ENCODE assay signal across 8 cellular contexts in the genomic region with DNA sequence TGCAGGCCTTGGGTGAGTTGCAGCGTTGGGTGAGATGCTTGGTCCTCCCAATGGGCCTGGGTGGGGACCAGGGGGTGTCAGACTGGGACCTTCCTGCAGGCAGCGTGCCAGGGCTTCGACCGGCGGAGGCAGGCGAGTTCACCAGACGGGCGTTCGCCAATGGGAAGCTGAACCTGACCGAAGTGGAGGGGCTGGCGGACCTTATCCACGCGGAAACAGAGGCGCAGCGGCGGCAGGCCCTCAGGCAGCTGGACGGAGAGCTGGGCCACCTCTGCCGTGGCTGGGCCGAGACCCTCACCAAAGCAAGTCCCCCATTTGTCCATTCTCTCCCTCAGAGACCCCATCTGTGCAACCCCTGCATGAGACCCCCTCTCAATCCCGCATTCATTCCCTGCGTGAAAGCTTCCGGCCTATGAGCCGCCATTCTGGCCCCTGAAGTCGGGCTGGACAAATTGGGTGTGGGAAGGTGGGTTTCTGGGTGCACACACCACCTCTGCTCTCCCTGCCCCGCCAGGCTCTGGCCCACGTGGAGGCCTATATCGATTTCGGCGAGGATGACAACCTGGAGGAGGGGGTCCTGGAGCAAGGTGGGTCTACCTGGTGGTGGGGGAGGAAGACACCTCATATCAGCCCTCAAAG. TPM values are rescaled to one million over a fixed set of nuclear protein-coding genes. Genes with fewer than 3 reads are reported as not detected.
DNase-seq lines count a peak whose midpoint lies in the region; ATAC-seq and TF ChIP-seq lines count a peak whose summit lies in the region.

No MANE protein-coding gene starts in this region.

- H3K9ac ChIP-seq in iPS-20b (ENCODE audit: low read depth, low read length) = peak overlapping the region; percentile 85; the same call in 1 of the 2 replicates

- no peaks in the 10 kb centered on the region for H3K27me3 Mint-ChIP-seq in activated naive CD4-positive, alpha-beta T cell treated with anti-CD3 and anti-CD28 coated beads for 36 hours (ENCODE audit: low read depth)
- no peaks in the 10 kb centered on the region for H3K27me3 Mint-ChIP-seq in activated T-helper 17 cell treated with anti-CD3 and anti-CD28 coated beads, Interleukin-2, amount 50 U/mL, for 72 hours

- peaks cover 25% of the 10 kb centered on the region for H3K4me1 Mint-ChIP-seq in activated naive CD4-positive, alpha-beta T cell treated with anti-CD3 and anti-CD28 coated beads for 36 hours (ENCODE audit: low read depth)
- H3K4me1 Mint-ChIP-seq in activated T-helper 17 cell treated with anti-CD3 and anti-CD28 coated beads, Interleukin-2, amount 50 U/mL, for 72 hours = peaks cover 17% of the 10 kb centered on the region

- no peaks in the 10 kb centered on the region for H3K9me3 Mint-ChIP-seq in activated naive CD4-positive, alpha-beta T cell treated with anti-CD3 and anti-CD28 coated beads for 36 hours
- H3K9me3 Mint-ChIP-seq in activated naive CD4-positive, alpha-beta T cell treated with anti-CD3 and anti-CD28 coated beads, Interleukin-2, amount 50 U/mL, for 72 hours = no peaks in the 10 kb centered on the region
- H3K9me3 Mint-ChIP-seq in activated T-helper 17 cell treated with anti-CD3 and anti-CD28 coated beads, Interleukin-2, amount 50 U/mL, for 72 hours = no peaks in the 10 kb centered on the region

- TF ChIP-seq CTCF in tibial artery (IDR thresholded peaks at IDR 0.05) = no peak

- no peak overlapping the region for H3K27ac Mint-ChIP-seq in activated naive CD4-positive, alpha-beta T cell treated with anti-CD3 and anti-CD28 coated beads for 36 hours
- H3K27ac Mint-ChIP-seq in activated naive CD4-positive, alpha-beta T cell treated with anti-CD3 and anti-CD28 coated beads, Interleukin-2, amount 50 U/mL, for 72 hours = peak overlapping the region in 1 of 2 donors; percentile 49
- H3K27ac Mint-ChIP-seq in activated T-helper 17 cell treated with anti-CD3 and anti-CD28 coated beads, Interleukin-2, amount 50 U/mL, for 72 hours = no peak overlapping the region

- intact Hi-C loops in activated naive CD4-positive, alpha-beta T cell treated with anti-CD3 and anti-CD28 coated beads for 36 hours (cut with micrococcal nuclease) = loop anchor here (10.0 kb wide), 1 partner anchor 416 kb away; the partner anchor contains the start of gene FCHO1
- intact Hi-C loops in tibial artery (cut with DNase I; ENCODE audit: low total_unique reads) = no loop called here

- H3K27me3 ChIP-seq in iPS-20b (ENCODE audit: insufficient read depth, low read length) (no peaks in the 10 kb centered on the region), tibial artery (no peaks in the 10 kb centered on the region)

- no peaks in the 10 kb centered on the region for H3K9me3 ChIP-seq in iPS-20b (ENCODE audit: insufficient read depth, low read depth, low read length)
- H3K9me3 ChIP-seq in tibial artery = no peaks in the 10 kb centered on the region

- H3K36me3 Mint-ChIP-seq in activated naive CD4-positive, alpha-beta T cell treated with anti-CD3 and anti-CD28 coated beads for 36 hours (ENCODE audit: low read depth) = peaks cover 9% of the 10 kb centered on the region
- H3K36me3 Mint-ChIP-seq in activated naive CD4-positive, alpha-beta T cell treated with anti-CD3 and anti-CD28 coated beads, Interleukin-2, amount 50 U/mL, for 72 hours = peaks cover 0 to 4% of the 10 kb centered on the region in 2 donors
- no peaks in the 10 kb centered on the region for H3K36me3 Mint-ChIP-seq in activated T-helper 17 cell treated with anti-CD3 and anti-CD28 coated beads, Interleukin-2, amount 50 U/mL, for 72 hours (ENCODE audit: low read depth)

- H3K27ac ChIP-seq in iPS-20b (ENCODE audit: low read length) (no peak overlapping the region), tibial artery (no peak overlapping the region)

- no peak for ATAC-seq in activated naive CD4-positive, alpha-beta T cell treated with anti-CD3 and anti-CD28 coated beads, Interleukin-2, amount 50 U/mL, for 72 hours
- no peak for ATAC-seq in activated T-helper 17 cell treated with anti-CD3 and anti-CD28 coated beads, Interleukin-2, amount 50 U/mL, for 72 hours (replicated peaks)
- ATAC-seq in GM21619 (IDR thresholded peaks at IDR 0.05; ENCODE audit: unreplicated experiment) = no peak
- no peak for ATAC-seq in HG03159 (IDR thresholded peaks at IDR 0.05; ENCODE audit: unreplicated experiment)

- H3K36me3 ChIP-seq in iPS-20b (ENCODE audit: insufficient read depth, low read depth, low read length) (peaks cover 16% of the 10 kb centered on the region; the same call in 1 of the 2 replicates), tibial artery (peaks cover 0 to 24% (median 10%) of the 10 kb centered on the region in 3 donors)

- DNase-seq in activated naive CD4-positive, alpha-beta T cell treated with anti-CD3 and anti-CD28 coated beads for 36 hours = no peak
- DNase-seq in activated naive CD4-positive, alpha-beta T cell treated with anti-CD3 and anti-CD28 coated beads, Interleukin-2, amount 50 U/mL, for 72 hours (ENCODE audit: low spot score in 2 of 2) = no peak
- no peak for DNase-seq in tibial artery
- DNase-seq in DMS153 treated with DMSO at 0.1 percent for 48 hours (lab: John Stamatoyannopoulos, UW; ENCODE audit: unreplicated experiment) = no peak

- CTCF ChIA-PET in activated naive CD4-positive, alpha-beta T cell treated with anti-CD3 and anti-CD28 coated beads for 36 hours (lab: Charles Lee) = no interaction called here

- H3K4me3 Mint-ChIP-seq in activated naive CD4-positive, alpha-beta T cell treated with anti-CD3 and anti-CD28 coated beads for 36 hours = peak overlapping the region; percentile 88
- H3K4me3 Mint-ChIP-seq in activated T-helper 17 cell treated with anti-CD3 and anti-CD28 coated beads, Interleukin-2, amount 50 U/mL, for 72 hours = peak overlapping the region; percentile 86

- H3K4me1 ChIP-seq in iPS-20b (ENCODE audit: insufficient read depth, low read length) (peaks cover 5% of the 10 kb centered on the region; the same call in 1 of the 2 replicates), tibial artery (peaks cover 0 to 37% (median 29%) of the 10 kb centered on the region in 4 donors)

- H3K4me3 ChIP-seq in iPS-20b (ENCODE audit: low read length) (peak overlapping the region; percentile 94), tibial artery (peak overlapping the region; percentile 65 to 83)

RNA-seq across cellular contexts. Expression of gene GTPBP3, which starts 1.2 kb away (rescaled TPM):
- 10 to 100 TPM; 36.8 to 45.7 TPM for total RNA-seq in activated naive CD4-positive, alpha-beta T cell treated with anti-CD3 and anti-CD28 coated beads for 36 hours
- 10 to 100 TPM; 11.1 to 46.1 TPM for total RNA-seq in activated naive CD4-positive, alpha-beta T cell treated with anti-CD3 and anti-CD28 coated beads, Interleukin-2, amount 50 U/mL, for 72 hours
- 10 to 100 TPM; 14.7 to 29.6 TPM for total RNA-seq in activated T-helper 17 cell treated with anti-CD3 and anti-CD28 coated beads, Interleukin-2, amount 50 U/mL, for 72 hours

RNA-seq across cellular contexts. Expression of gene ANO8, which starts 3.9 kb away (rescaled TPM):
- total RNA-seq in activated naive CD4-positive, alpha-beta T cell treated with anti-CD3 and anti-CD28 coated beads for 36 hours = 1 to 10 TPM; 3.4 to 3.8 TPM
- total RNA-seq in activated naive CD4-positive, alpha-beta T cell treated with anti-CD3 and anti-CD28 coated beads, Interleukin-2, amount 50 U/mL, for 72 hours = 1 to 10 TPM; 4.5 to 7.2 TPM
- 1 to 10 TPM; 3.6 to 3.9 TPM for total RNA-seq in activated T-helper 17 cell treated with anti-CD3 and anti-CD28 coated beads, Interleukin-2, amount 50 U/mL, for 72 hours

RNA-seq across cellular contexts. Expression of gene DDA1, which starts 29.2 kb away (rescaled TPM):
- total RNA-seq in activated naive CD4-positive, alpha-beta T cell treated with anti-CD3 and anti-CD28 coated beads for 36 hours = 10 to 100 TPM; 26.2 to 28.6 TPM
- 10 to 100 TPM; 30.0 to 39.7 TPM for total RNA-seq in activated naive CD4-positive, alpha-beta T cell treated with anti-CD3 and anti-CD28 coated beads, Interleukin-2, amount 50 U/mL, for 72 hours
- total RNA-seq in activated T-helper 17 cell treated with anti-CD3 and anti-CD28 coated beads, Interleukin-2, amount 50 U/mL, for 72 hours = 10 to 100 TPM; 27.8 to 45.8 TPM

RNA-seq across cellular contexts. Expression of gene MRPL34, which starts 32.9 kb away (rescaled TPM):
- total RNA-seq in activated naive CD4-positive, alpha-beta T cell treated with anti-CD3 and anti-CD28 coated beads for 36 hours = 10 to 100 TPM; 84.2 to 92.2 TPM
- total RNA-seq in activated naive CD4-positive, alpha-beta T cell treated with anti-CD3 and anti-CD28 coated beads, Interleukin-2, amount 50 U/mL, for 72 hours = 100 to 1,000 TPM in 1 of 2 donors, 10 to 100 TPM in 1; 70.2 to 100 TPM
- total RNA-seq in activated T-helper 17 cell treated with anti-CD3 and anti-CD28 coated beads, Interleukin-2, amount 50 U/mL, for 72 hours = 10 to 100 TPM; 56.2 to 95.9 TPM

RNA-seq across cellular contexts. Expression of gene ABHD8, which starts 35.3 kb away (rescaled TPM):
- total RNA-seq in activated naive CD4-positive, alpha-beta T cell treated with anti-CD3 and anti-CD28 coated beads for 36 hours = 1 to 10 TPM; 4.1 to 4.4 TPM
- 10 to 100 TPM; 10.4 to 10.5 TPM for total RNA-seq in activated naive CD4-positive, alpha-beta T cell treated with anti-CD3 and anti-CD28 coated beads, Interleukin-2, amount 50 U/mL, for 72 hours
- 1 to 10 TPM; 8.0 to 8.5 TPM for total RNA-seq in activated T-helper 17 cell treated with anti-CD3 and anti-CD28 coated beads, Interleukin-2, amount 50 U/mL, for 72 hours
